19 cellular contexts compared by ENCODE assay signal in genomic region chr11:86179646-86180064, GRCh38.
"Had no signal": no experiment of that assay in that cellular context is flagged by ENCODE, and none has a peak within 500 bp of the region (broad histone marks: within the 10 kb centered on the region; RNA-seq: fewer than 3 reads in every experiment).

No MANE protein-coding gene starts in this region.

- H3K4me2 ChIP-seq: neural progenitor cell had no signal

- H3K36me3 ChIP-seq: adrenal gland, colonic mucosa, neural progenitor cell, ovary had no signal

- H3K4me1 ChIP-seq: colonic mucosa, neural progenitor cell had no signal

- DNase-seq: activated B cell treated with CpG ODN at 0.5 μM for 24 hours; activated CD4-positive, alpha-beta T cell treated with anti-CD3 and anti-CD28 coated beads for 48 hours; activated CD8-positive, alpha-beta T cell treated with anti-CD3 and anti-CD28 coated beads for 36 hours; activated effector memory CD4-positive, alpha-beta T cell treated with Interleukin-2 at 50 U/mL for 16 hours; activated T-cell treated with anti-CD3 and anti-CD28 coated beads, Interleukin-2, amount 50 U/mL, for 4 hours; adrenal gland; central memory CD4-positive, alpha-beta T cell; colonic mucosa; effector CD4-positive, alpha-beta T cell; foreskin keratinocyte; head of caudate nucleus; left colon; mammary epithelial cell; naive B cell; stimulated activated CD4-positive, alpha-beta T cell treated with anti-CD3 and anti-CD28 coated beads, Interleukin-2, amount 100 ng/mL, for 48 hours; stimulated activated naive CD4-positive, alpha-beta T cell; substantia nigra had no signal

- H3K4me3 ChIP-seq: adrenal gland, colonic mucosa, neural progenitor cell, ovary had no signal

- H2AFZ ChIP-seq: neural progenitor cell had no signal

- H3K9ac ChIP-seq: neural progenitor cell had no signal

- H3K27me3 ChIP-seq: adrenal gland, colonic mucosa, foreskin keratinocyte, neural progenitor cell, ovary had no signal

- ATAC-seq: activated CD8-positive, alpha-beta T cell treated with anti-CD3 and anti-CD28 coated beads for 36 hours; activated T-cell treated with anti-CD3 and anti-CD28 coated beads, Interleukin-2, amount 50 U/mL, for 4 hours; foreskin keratinocyte; left colon had no signal

- H3K27ac ChIP-seq: adrenal gland, colonic mucosa, foreskin keratinocyte, neural progenitor cell had no signal

- H3K9me3 ChIP-seq: adrenal gland, colonic mucosa, ovary had no signal
